In genomic region chr4:156778606-156779005, GRCh38 we compare ENCODE assay signal across 12 cellular contexts.
DNase-seq lines count a peak whose midpoint lies in the region; ATAC-seq, FAIRE-seq and TF ChIP-seq lines count a peak whose summit lies in the region.
"Had no signal": no experiment of that assay in that cellular context is flagged by ENCODE, and none has a peak within 500 bp of the region (broad histone marks: within the 10 kb centered on the region; RNA-seq: fewer than 3 reads in every experiment).

No MANE protein-coding gene starts in this region.

- H3K27ac ChIP-seq in A549 (0 out of 6 replicates have a peak overlapping the region, but pooled peaks have one; percentile 28 to 41), astrocyte (ENCODE audit: low read depth, low read length) (peak overlapping the region; percentile 88), Peyer's patch (peak overlapping the region in 1 of 4 donors; percentile 0)
- H3K27ac ChIP-seq: cardiac muscle cell had no signal

- H3K36me3 ChIP-seq in astrocyte (ENCODE audit: insufficient read depth, low read length) = no peaks in the 10 kb centered on the region
- no peaks in the 10 kb centered on the region for H3K36me3 ChIP-seq in Peyer's patch
- H3K36me3 ChIP-seq: cardiac muscle cell had no signal

- no peak overlapping the region for H2AFZ ChIP-seq in astrocyte (ENCODE audit: low read depth, low read length)

- H3K36me3 Mint-ChIP-seq in astrocyte (ENCODE audit: low read depth, unreplicated experiment) = peaks cover 7% of the 10 kb centered on the region
- H3K36me3 Mint-ChIP-seq in activated T-helper 1 cell treated with anti-CD3 and anti-CD28 coated beads, Interleukin-12 subunit alpha, Interleukin-12 subunit beta, Interleukin-2, Interleukin-4 antibody, amounts not matched to agents 30 ng/mL and 10 ng/mL and 1 ng/mL, durations not matched to agents 14 hours and 24 hours and 36 hours (ENCODE audit: low read depth) = no peaks in the 10 kb centered on the region

- no peaks in the 10 kb centered on the region for H3K9me3 Mint-ChIP-seq in astrocyte (ENCODE audit: unreplicated experiment)
- no peaks in the 10 kb centered on the region for H3K9me3 Mint-ChIP-seq in activated T-helper 1 cell treated with anti-CD3 and anti-CD28 coated beads, Interleukin-12 subunit alpha, Interleukin-12 subunit beta, Interleukin-2, Interleukin-4 antibody, amounts not matched to agents 30 ng/mL and 10 ng/mL and 1 ng/mL, durations not matched to agents 14 hours and 24 hours and 36 hours

- FAIRE-seq in A549 (lab: Jason Lieb, UNC) (no peak), astrocyte (lab: Jason Lieb, UNC) (no peak), H54 (lab: Jason Lieb, UNC) (no peak)

- H3K9me3 ChIP-seq in A549 = no peaks in the 10 kb centered on the region
- H3K9me3 ChIP-seq in astrocyte (ENCODE audit: insufficient read depth, low read depth, low read length) = no peaks in the 10 kb centered on the region
- H3K9me3 ChIP-seq in Peyer's patch = no peaks in the 10 kb centered on the region

- TF ChIP-seq EP300 in A549 (IDR thresholded peaks at IDR 0.05) = no peak

- no peak overlapping the region for H3K4me3 ChIP-seq in A549
- no peak overlapping the region for H3K4me3 ChIP-seq in astrocyte (ENCODE audit: insufficient read depth, low read depth, low read length)
- H3K4me3 ChIP-seq in Peyer's patch = no peak overlapping the region
- H3K4me3 ChIP-seq: cardiac muscle cell had no signal

- TF ChIP-seq CTCF in A549 (IDR thresholded peaks at IDR 0.05) = no peak
- TF ChIP-seq CTCF in astrocyte (IDR thresholded peaks at IDR 0.05; ENCODE audit: insufficient read depth, low read depth, low read length) = no peak
- TF ChIP-seq CTCF in Peyer's patch (IDR thresholded peaks at IDR 0.05) = no peak

- peaks cover 71% of the 10 kb centered on the region for H3K4me1 Mint-ChIP-seq in astrocyte (ENCODE audit: low read depth, unreplicated experiment)
- H3K4me1 Mint-ChIP-seq in activated T-helper 1 cell treated with anti-CD3 and anti-CD28 coated beads, Interleukin-12 subunit alpha, Interleukin-12 subunit beta, Interleukin-2, Interleukin-4 antibody, amounts not matched to agents 30 ng/mL and 10 ng/mL and 1 ng/mL, durations not matched to agents 14 hours and 24 hours and 36 hours (ENCODE audit: low read depth) = no peaks in the 10 kb centered on the region
- H3K4me1 Mint-ChIP-seq: B cell had no signal

- 39% methylated on average over 1 of the region's 1 CpG for WGBS in A549 (ENCODE audit: missing lambda C conversion rate)

- peaks cover 25% of the 10 kb centered on the region for H3K79me2 ChIP-seq in astrocyte (ENCODE audit: insufficient read depth, low read length)

- no peak overlapping the region for H3K4me3 Mint-ChIP-seq in astrocyte (ENCODE audit: unreplicated experiment)
- no peak overlapping the region for H3K4me3 Mint-ChIP-seq in activated T-helper 1 cell treated with anti-CD3 and anti-CD28 coated beads, Interleukin-12 subunit alpha, Interleukin-12 subunit beta, Interleukin-2, Interleukin-4 antibody, amounts not matched to agents 30 ng/mL and 10 ng/mL and 1 ng/mL, durations not matched to agents 14 hours and 24 hours and 36 hours
- H3K4me3 Mint-ChIP-seq: B cell had no signal

- H3K4me1 ChIP-seq in A549 = peaks cover 39% of the 10 kb centered on the region
- peaks cover 75% of the 10 kb centered on the region for H3K4me1 ChIP-seq in astrocyte (ENCODE audit: insufficient read depth, low read length)
- no peaks in the 10 kb centered on the region for H3K4me1 ChIP-seq in Peyer's patch

- H3K27me3 ChIP-seq in astrocyte (ENCODE audit: insufficient read depth, low read length) (no peaks in the 10 kb centered on the region), Peyer's patch (no peaks in the 10 kb centered on the region)
- H3K27me3 ChIP-seq: cardiac muscle cell had no signal

- no peak for TF ChIP-seq POLR2A in A549 (IDR thresholded peaks at IDR 0.05; ENCODE audit: low read length)
- no peak for TF ChIP-seq POLR2A in H54 (IDR thresholded peaks at IDR 0.05; ENCODE audit: low read depth, low read length)
- TF ChIP-seq POLR2A in Peyer's patch (IDR thresholded peaks at IDR 0.05) = no peak

- TF ChIP-seq RAD21 in A549 (conservative IDR thresholded peaks at IDR 0.05 in 1 of 2, IDR thresholded peaks at IDR 0.05 in 1 of 2) = no peak

- CTCF ChIA-PET in A549 (lab: Yijun Ruan, JAX) = no interaction called here

- peak overlapping the region; percentile 29 for H3K9ac ChIP-seq in astrocyte (ENCODE audit: low read length)

- POLR2A ChIA-PET in A549 (lab: Yijun Ruan, JAX) = interaction anchor here (0.6 kb wide), 1 partner anchor 168 kb away, joined by 3 read pairs; no protein-coding TSS in a partner anchor

- peak overlapping the region; percentile 94 for H3K27ac Mint-ChIP-seq in astrocyte (ENCODE audit: unreplicated experiment)
- H3K27ac Mint-ChIP-seq in activated T-helper 1 cell treated with anti-CD3 and anti-CD28 coated beads, Interleukin-12 subunit alpha, Interleukin-12 subunit beta, Interleukin-2, Interleukin-4 antibody, amounts not matched to agents 30 ng/mL and 10 ng/mL and 1 ng/mL, durations not matched to agents 14 hours and 24 hours and 36 hours = no peak overlapping the region
- H3K27ac Mint-ChIP-seq: B cell had no signal

- ATAC-seq in A549 (no peak), HG02759 (IDR thresholded peaks at IDR 0.05; ENCODE audit: unreplicated experiment) (no peak)

- H3K4me2 ChIP-seq in A549 = peak overlapping the region; percentile 27; the same call in 2 of the 3 replicates
- H3K4me2 ChIP-seq in astrocyte (ENCODE audit: low read length) = peak overlapping the region; percentile 72

- H3K27me3 Mint-ChIP-seq in astrocyte (ENCODE audit: low read depth, unreplicated experiment) = no peaks in the 10 kb centered on the region
- no peaks in the 10 kb centered on the region for H3K27me3 Mint-ChIP-seq in activated T-helper 1 cell treated with anti-CD3 and anti-CD28 coated beads, Interleukin-12 subunit alpha, Interleukin-12 subunit beta, Interleukin-2, Interleukin-4 antibody, amounts not matched to agents 30 ng/mL and 10 ng/mL and 1 ng/mL, durations not matched to agents 14 hours and 24 hours and 36 hours (ENCODE audit: insufficient read depth)
- H3K27me3 Mint-ChIP-seq: B cell had no signal

- H4K20me1 ChIP-seq in astrocyte (ENCODE audit: insufficient read depth, low read length) = no peaks in the 10 kb centered on the region

- peak in 1 of 2 experiments; percentile 32 for DNase-seq in A549 (ENCODE audit: low read depth in 1 of 2, low spot score in 1 of 2)
- DNase-seq in H4 (ENCODE audit: low spot score) = peak; percentile 43
- DNase-seq in astrocyte (ENCODE audit: low read depth) = peak; percentile 71
- DNase-seq in iris pigment epithelial cell (ENCODE audit: low read depth) = peak; percentile 91
- DNase-seq in H54 (ENCODE audit: insufficient read length, low spot score) = no peak
- DNase-seq in activated T-helper 1 cell treated with anti-CD3 and anti-CD28 coated beads, Interleukin-12 subunit alpha, Interleukin-12 subunit beta, Interleukin-2, Interleukin-4 antibody, amounts not matched to agents 30 ng/mL and 10 ng/mL and 1 ng/mL, durations not matched to agents 14 hours and 24 hours and 36 hours (ENCODE audit: low spot score) = no peak
- DNase-seq in Peyer's patch = no peak
- DNase-seq: activated CD4-positive, alpha-beta T cell treated with anti-CD3 and anti-CD28 coated beads, Interleukin-2, amount 50 U/mL, for 1 hour; stimulated activated naive CD4-positive, alpha-beta T cell treated with Interleukin-2 at 50 U/mL for 16 hours had no signal

- intact Hi-C loops in activated T-helper 1 cell treated with anti-CD3 and anti-CD28 coated beads, Interleukin-12 subunit alpha, Interleukin-12 subunit beta, Interleukin-2, Interleukin-4 antibody, amounts not matched to agents 30 ng/mL and 10 ng/mL and 1 ng/mL, durations not matched to agents 14 hours and 24 hours and 36 hours (cut with micrococcal nuclease) = no loop called here

TF ChIP-seq in A549, 52 proteins besides CTCF, POLR2A, EP300 and RAD21:
- no peak for TF ChIP-seq JUNB (IDR thresholded peaks at IDR 0.05)
- no peak for TF ChIP-seq POLR2AphosphoS2 (conservative IDR thresholded peaks at IDR 0.05; ENCODE audit: low read length)
- peak; percentile 22 to 34; a peak in 1 of 4 replicates for TF ChIP-seq CEBPB (IDR thresholded peaks at IDR 0.05)
- TF ChIP-seq CBX2 (IDR thresholded peaks at IDR 0.05; ENCODE audit: borderline replicate concordance, low read depth) = no peak
TF ChIP-seq in A549: peak in this region for 1.

Comparison
In these comparisons a context has a peak if more than half of its experiments do, and no peak if none do; other contexts are left out.
1. DNase-seq: peak in H4 (single experiment), astrocyte (single experiment) and iris pigment epithelial cell (single experiment); none in H54 (single experiment), activated T-helper 1 cell treated with anti-CD3 and anti-CD28 coated beads, Interleukin-12 subunit alpha, Interleukin-12 subunit beta, Interleukin-2, Interleukin-4 antibody, amounts not matched to agents 30 ng/mL and 10 ng/mL and 1 ng/mL, durations not matched to agents 14 hours and 24 hours and 36 hours (single experiment) and Peyer's patch (0 of 3).